Comparison of ENCODE assay signal across 2 cellular contexts in the genomic region with DNA sequence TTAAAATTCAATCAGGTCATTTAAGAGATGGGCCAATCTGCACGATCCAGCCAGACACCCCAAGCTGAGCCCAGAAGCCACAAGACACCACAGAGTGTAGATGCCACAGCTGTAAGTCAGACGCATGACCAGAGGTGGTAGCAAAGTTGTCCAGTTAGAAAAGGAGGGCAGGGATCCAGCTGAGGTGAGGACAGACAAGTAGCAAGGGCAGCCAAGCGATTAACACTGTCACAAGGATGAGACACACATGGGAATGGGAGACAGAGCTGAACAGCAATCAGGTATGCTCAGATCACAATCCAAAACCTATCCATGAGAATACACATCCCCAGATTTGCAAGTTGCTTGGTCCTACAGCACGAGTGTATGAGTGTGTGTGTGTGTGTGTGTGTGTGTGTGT.
TF ChIP-seq lines count a peak whose summit lies in the region.

No MANE protein-coding gene starts in this region.

TF ChIP-seq in SK-N-SH treated with all-trans-retinoic acid at 6 μM for 48 hours, 23 proteins besides CTCF, POLR2A, EP300 and RAD21 (continued from another document):
- TF ChIP-seq, protein P1, sequence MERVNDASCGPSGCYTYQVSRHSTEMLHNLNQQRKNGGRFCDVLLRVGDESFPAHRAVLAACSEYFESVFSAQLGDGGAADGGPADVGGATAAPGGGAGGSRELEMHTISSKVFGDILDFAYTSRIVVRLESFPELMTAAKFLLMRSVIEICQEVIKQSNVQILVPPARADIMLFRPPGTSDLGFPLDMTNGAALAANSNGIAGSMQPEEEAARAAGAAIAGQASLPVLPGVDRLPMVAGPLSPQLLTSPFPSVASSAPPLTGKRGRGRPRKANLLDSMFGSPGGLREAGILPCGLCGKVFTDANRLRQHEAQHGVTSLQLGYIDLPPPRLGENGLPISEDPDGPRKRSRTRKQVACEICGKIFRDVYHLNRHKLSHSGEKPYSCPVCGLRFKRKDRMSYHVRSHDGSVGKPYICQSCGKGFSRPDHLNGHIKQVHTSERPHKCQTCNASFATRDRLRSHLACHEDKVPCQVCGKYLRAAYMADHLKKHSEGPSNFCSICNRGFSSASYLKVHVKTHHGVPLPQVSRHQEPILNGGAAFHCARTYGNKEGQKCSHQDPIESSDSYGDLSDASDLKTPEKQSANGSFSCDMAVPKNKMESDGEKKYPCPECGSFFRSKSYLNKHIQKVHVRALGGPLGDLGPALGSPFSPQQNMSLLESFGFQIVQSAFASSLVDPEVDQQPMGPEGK (CRISPR knock-in tag; IDR thresholded peaks at IDR 0.05; ENCODE audit: borderline replicate concordance): no peak
- TF ChIP-seq POU6F1 (CRISPR knock-in tag; IDR thresholded peaks at IDR 0.05; ENCODE audit: borderline replicate concordance, low read depth): no peak
- TF ChIP-seq, protein P2, sequence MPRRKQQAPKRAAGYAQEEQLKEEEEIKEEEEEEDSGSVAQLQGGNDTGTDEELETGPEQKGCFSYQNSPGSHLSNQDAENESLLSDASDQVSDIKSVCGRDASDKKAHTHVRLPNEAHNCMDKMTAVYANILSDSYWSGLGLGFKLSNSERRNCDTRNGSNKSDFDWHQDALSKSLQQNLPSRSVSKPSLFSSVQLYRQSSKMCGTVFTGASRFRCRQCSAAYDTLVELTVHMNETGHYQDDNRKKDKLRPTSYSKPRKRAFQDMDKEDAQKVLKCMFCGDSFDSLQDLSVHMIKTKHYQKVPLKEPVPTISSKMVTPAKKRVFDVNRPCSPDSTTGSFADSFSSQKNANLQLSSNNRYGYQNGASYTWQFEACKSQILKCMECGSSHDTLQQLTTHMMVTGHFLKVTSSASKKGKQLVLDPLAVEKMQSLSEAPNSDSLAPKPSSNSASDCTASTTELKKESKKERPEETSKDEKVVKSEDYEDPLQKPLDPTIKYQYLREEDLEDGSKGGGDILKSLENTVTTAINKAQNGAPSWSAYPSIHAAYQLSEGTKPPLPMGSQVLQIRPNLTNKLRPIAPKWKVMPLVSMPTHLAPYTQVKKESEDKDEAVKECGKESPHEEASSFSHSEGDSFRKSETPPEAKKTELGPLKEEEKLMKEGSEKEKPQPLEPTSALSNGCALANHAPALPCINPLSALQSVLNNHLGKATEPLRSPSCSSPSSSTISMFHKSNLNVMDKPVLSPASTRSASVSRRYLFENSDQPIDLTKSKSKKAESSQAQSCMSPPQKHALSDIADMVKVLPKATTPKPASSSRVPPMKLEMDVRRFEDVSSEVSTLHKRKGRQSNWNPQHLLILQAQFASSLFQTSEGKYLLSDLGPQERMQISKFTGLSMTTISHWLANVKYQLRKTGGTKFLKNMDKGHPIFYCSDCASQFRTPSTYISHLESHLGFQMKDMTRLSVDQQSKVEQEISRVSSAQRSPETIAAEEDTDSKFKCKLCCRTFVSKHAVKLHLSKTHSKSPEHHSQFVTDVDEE (CRISPR knock-in tag; IDR thresholded peaks at IDR 0.05): no peak
- no peak for TF ChIP-seq TCF4 (CRISPR knock-in tag; IDR thresholded peaks at IDR 0.05; ENCODE audit: borderline replicate concordance)
- no peak for TF ChIP-seq RARB (CRISPR knock-in tag; IDR thresholded peaks at IDR 0.05)
- no peak for TF ChIP-seq ZNF70 (CRISPR knock-in tag; IDR thresholded peaks at IDR 0.05)
- no peak for TF ChIP-seq ZFP30 (CRISPR knock-in tag; IDR thresholded peaks at IDR 0.05)
- TF ChIP-seq ARNTL (CRISPR knock-in tag; IDR thresholded peaks at IDR 0.05; ENCODE audit: borderline replicate concordance, low read depth): no peak

TF ChIP-seq in SK-N-SH, 30 proteins besides CTCF, POLR2A, EP300 and RAD21 (continued from another document):
- TF ChIP-seq TEAD4 (IDR thresholded peaks at IDR 0.05; ENCODE audit: borderline replicate concordance, insufficient read depth) (no peak), GABPA (IDR thresholded peaks at IDR 0.05; ENCODE audit: low read depth) (no peak), RFX5 (IDR thresholded peaks at IDR 0.05; ENCODE audit: low read length) (no peak), POLR2AphosphoS5 (IDR thresholded peaks at IDR 0.05; ENCODE audit: low read depth, low read length) (no peak), GATA2 (CRISPR knock-in tag; IDR thresholded peaks at IDR 0.05) (no peak), RCOR1 (IDR thresholded peaks at IDR 0.05; ENCODE audit: low read length) (no peak)
